Comparison of ENCODE assay signal across 14 cellular contexts in genomic region chr13:75217949-75218348, GRCh38.
A peak's percentile ranks its signal among the peaks of the same experiment; 100 is the strongest.
DNase-seq lines count a peak whose midpoint lies in the region; ATAC-seq and TF ChIP-seq lines count a peak whose summit lies in the region.
"Had no signal": no experiment of that assay in that cellular context is flagged by ENCODE, and none has a peak within 500 bp of the region (broad histone marks: within the 10 kb centered on the region; RNA-seq: fewer than 3 reads in every experiment).

No MANE protein-coding gene starts in this region.

- ATAC-seq in GM21786 (IDR thresholded peaks at IDR 0.05; ENCODE audit: unreplicated experiment) = no peak
- ATAC-seq: activated T-cell treated with anti-CD3 and anti-CD28 coated beads, Interleukin-2, amount 50 U/mL, for 4 hours; right cardiac atrium; upper lobe of right lung had no signal

- H3K27ac ChIP-seq in RWPE1 = no peak overlapping the region
- H3K27ac ChIP-seq: upper lobe of right lung had no signal

- H3K36me3 Mint-ChIP-seq in neural crest cell (ENCODE audit: low read depth) = no peaks in the 10 kb centered on the region

- CTCF ChIA-PET in RWPE1 (lab: Yijun Ruan, JAX) = interaction anchor here (0.6 to 0.7 kb wide), 2 partner anchors 9 to 155 kb away, joined by 3 read pairs; no protein-coding TSS in a partner anchor

- no peak overlapping the region for H3K27ac Mint-ChIP-seq in neural crest cell (ENCODE audit: unreplicated experiment)

- H3K4me3 Mint-ChIP-seq in neural crest cell = peak overlapping the region; percentile 57
- H3K4me3 Mint-ChIP-seq: activated T-cell treated with anti-CD3 and anti-CD28 coated beads, Interleukin-2, amount 50 U/mL, for 4 hours had no signal

- POLR2A ChIA-PET in RWPE1 (lab: Yijun Ruan, JAX; ENCODE audit: low non-redundant PET) = no interaction called here

- H3K4me1 Mint-ChIP-seq in neural crest cell = peaks cover 40% of the 10 kb centered on the region

- H3K27me3 Mint-ChIP-seq in neural crest cell (ENCODE audit: low read depth) = no peaks in the 10 kb centered on the region

- H3K9me3 Mint-ChIP-seq in neural crest cell = peaks cover 2% of the 10 kb centered on the region
- H3K9me3 Mint-ChIP-seq: activated T-cell treated with anti-CD3 and anti-CD28 coated beads, Interleukin-2, amount 50 U/mL, for 4 hours had no signal

- DNase-seq in EL = peak; percentile 62
- no peak for DNase-seq in LNCaP clone FGC (ENCODE audit: low read depth)
- peak; percentile 49 to 70 for DNase-seq in cardiac fibroblast (ENCODE audit: low read depth in 2 of 2)
- no peak for DNase-seq in neural crest cell (ENCODE audit: low read depth, low spot score)
- DNase-seq in RWPE1 (ENCODE audit: low spot score) = no peak
- no peak for DNase-seq in GM19238 (ENCODE audit: insufficient read length, low spot score)
- no peak for DNase-seq in SHP77 (lab: John Stamatoyannopoulos, UW)
- DNase-seq: activated CD4-positive, CD25-positive, alpha-beta regulatory T cell; activated T-cell treated with anti-CD3 and anti-CD28 coated beads, Interleukin-2, amount 50 U/mL, for 4 hours; KBM-7; NCI-H446 treated with DMSO at 0.1 percent for 48 hours; right cardiac atrium; upper lobe of right lung had no signal

- TF ChIP-seq CTCF in LNCaP clone FGC (IDR thresholded peaks at IDR 0.05; ENCODE audit: control insufficient read depth, extremely low read depth, insufficient read depth) (0 out of 2 replicates have a peak, but pooled peaks have one; percentile 11), cardiac fibroblast (IDR thresholded peaks at IDR 0.05; ENCODE audit: low read depth, low read length) (no peak), neural crest cell (conservative IDR thresholded peaks at IDR 0.05) (no peak), RWPE1 (conservative IDR thresholded peaks at IDR 0.05; ENCODE audit: low read depth) (no peak)

- H3K4me3 ChIP-seq in LNCaP clone FGC (ENCODE audit: low read depth, low read length) = no peak overlapping the region
- no peak overlapping the region for H3K4me3 ChIP-seq in cardiac fibroblast (replicated peaks in 1 of 2; ENCODE audit: low read depth in 2 of 2, low read length in 2 of 2)
- H3K4me3 ChIP-seq: upper lobe of right lung had no signal

Comparison
In these comparisons a context has a peak if more than half of its experiments do, and no peak if none do; other contexts are left out.
1. DNase-seq: peak in EL (single experiment) and cardiac fibroblast (2 of 2); none in LNCaP clone FGC (single experiment), neural crest cell (single experiment), RWPE1 (single experiment), GM19238 (single experiment) and SHP77 (0 of 2).